ENCODE assay signal across 2 cellular contexts in the genomic region with DNA sequence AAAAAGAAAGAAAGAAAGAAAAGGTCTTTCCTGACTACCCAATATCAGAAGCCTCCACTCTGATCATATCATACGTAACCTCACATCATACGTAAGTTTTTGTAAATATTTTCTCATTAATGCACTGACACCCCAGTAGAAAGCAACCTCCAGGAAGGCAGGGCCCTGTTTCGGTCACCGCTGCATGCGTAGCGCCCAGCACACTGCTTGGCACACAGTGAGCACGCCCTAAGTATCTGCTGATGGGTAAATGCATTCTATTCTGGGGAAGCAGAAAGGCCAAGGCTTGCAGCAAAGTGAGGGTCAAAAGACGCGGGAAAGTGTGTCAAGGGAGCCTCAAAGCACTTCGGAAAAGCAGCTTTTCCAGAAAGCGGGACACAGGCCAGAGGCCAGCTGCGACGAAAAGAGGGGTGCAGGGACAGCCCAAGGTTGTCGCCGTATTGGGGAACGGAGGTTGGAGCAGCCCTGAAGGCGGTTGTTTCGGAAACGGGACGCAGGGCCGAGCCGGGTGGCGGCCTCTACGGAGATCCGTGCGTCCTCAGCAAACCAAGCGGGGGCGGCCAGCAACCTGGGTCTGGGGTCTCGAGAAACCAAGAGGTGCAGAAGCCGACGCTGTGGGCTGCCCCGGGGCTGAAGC.
TF ChIP-seq lines count a peak whose summit lies in the region.

No MANE protein-coding gene starts in this region.

TF ChIP-seq in SK-N-SH, 30 proteins besides CTCF, POLR2A, EP300 and RAD21 (continued from another document):
- TF ChIP-seq, protein P1, sequence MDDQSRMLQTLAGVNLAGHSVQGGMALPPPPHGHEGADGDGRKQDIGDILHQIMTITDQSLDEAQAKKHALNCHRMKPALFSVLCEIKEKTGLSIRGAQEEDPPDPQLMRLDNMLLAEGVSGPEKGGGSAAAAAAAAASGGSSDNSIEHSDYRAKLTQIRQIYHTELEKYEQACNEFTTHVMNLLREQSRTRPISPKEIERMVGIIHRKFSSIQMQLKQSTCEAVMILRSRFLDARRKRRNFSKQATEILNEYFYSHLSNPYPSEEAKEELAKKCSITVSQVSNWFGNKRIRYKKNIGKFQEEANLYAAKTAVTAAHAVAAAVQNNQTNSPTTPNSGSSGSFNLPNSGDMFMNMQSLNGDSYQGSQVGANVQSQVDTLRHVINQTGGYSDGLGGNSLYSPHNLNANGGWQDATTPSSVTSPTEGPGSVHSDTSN (IDR thresholded peaks at IDR 0.05) = no peak
- TF ChIP-seq EZH2phosphoT487 (IDR thresholded peaks at IDR 0.05; ENCODE audit: borderline replicate concordance, low read depth) (no peak), NRF1 (IDR thresholded peaks at IDR 0.05; ENCODE audit: low read depth, low read length) (no peak), MEF2A (IDR thresholded peaks at IDR 0.05; ENCODE audit: borderline replicate concordance, low read depth) (no peak), YY1 (IDR thresholded peaks at IDR 0.05; ENCODE audit: low read depth) (no peak), NFIC (IDR thresholded peaks at IDR 0.05; ENCODE audit: borderline replicate concordance) (no peak)
- TF ChIP-seq, protein P2, sequence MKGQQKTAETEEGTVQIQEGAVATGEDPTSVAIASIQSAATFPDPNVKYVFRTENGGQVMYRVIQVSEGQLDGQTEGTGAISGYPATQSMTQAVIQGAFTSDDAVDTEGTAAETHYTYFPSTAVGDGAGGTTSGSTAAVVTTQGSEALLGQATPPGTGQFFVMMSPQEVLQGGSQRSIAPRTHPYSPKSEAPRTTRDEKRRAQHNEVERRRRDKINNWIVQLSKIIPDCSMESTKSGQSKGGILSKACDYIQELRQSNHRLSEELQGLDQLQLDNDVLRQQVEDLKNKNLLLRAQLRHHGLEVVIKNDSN (IDR thresholded peaks at IDR 0.05; ENCODE audit: borderline replicate concordance, low read depth) = no peak
- TF ChIP-seq, protein P3, sequence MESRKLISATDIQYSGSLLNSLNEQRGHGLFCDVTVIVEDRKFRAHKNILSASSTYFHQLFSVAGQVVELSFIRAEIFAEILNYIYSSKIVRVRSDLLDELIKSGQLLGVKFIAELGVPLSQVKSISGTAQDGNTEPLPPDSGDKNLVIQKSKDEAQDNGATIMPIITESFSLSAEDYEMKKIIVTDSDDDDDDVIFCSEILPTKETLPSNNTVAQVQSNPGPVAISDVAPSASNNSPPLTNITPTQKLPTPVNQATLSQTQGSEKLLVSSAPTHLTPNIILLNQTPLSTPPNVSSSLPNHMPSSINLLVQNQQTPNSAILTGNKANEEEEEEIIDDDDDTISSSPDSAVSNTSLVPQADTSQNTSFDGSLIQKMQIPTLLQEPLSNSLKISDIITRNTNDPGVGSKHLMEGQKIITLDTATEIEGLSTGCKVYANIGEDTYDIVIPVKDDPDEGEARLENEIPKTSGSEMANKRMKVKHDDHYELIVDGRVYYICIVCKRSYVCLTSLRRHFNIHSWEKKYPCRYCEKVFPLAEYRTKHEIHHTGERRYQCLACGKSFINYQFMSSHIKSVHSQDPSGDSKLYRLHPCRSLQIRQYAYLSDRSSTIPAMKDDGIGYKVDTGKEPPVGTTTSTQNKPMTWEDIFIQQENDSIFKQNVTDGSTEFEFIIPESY (IDR thresholded peaks at IDR 0.05; ENCODE audit: borderline replicate concordance, low read depth) = no peak

TF ChIP-seq in HEK293T, 16 proteins besides CTCF, POLR2A, EP300 and RAD21 (continued from another document):
- TF ChIP-seq HDGF (IDR thresholded peaks at IDR 0.05; ENCODE audit: borderline replicate concordance) = no peak
- no peak for TF ChIP-seq BHLHE40 (IDR thresholded peaks at IDR 0.05; ENCODE audit: borderline replicate concordance)
- TF ChIP-seq NFRKB (IDR thresholded peaks at IDR 0.05) = no peak
- TF ChIP-seq SUZ12 (IDR thresholded peaks at IDR 0.05) = no peak
- TF ChIP-seq SP1 (IDR thresholded peaks at IDR 0.05) = no peak
